In the genomic region with DNA sequence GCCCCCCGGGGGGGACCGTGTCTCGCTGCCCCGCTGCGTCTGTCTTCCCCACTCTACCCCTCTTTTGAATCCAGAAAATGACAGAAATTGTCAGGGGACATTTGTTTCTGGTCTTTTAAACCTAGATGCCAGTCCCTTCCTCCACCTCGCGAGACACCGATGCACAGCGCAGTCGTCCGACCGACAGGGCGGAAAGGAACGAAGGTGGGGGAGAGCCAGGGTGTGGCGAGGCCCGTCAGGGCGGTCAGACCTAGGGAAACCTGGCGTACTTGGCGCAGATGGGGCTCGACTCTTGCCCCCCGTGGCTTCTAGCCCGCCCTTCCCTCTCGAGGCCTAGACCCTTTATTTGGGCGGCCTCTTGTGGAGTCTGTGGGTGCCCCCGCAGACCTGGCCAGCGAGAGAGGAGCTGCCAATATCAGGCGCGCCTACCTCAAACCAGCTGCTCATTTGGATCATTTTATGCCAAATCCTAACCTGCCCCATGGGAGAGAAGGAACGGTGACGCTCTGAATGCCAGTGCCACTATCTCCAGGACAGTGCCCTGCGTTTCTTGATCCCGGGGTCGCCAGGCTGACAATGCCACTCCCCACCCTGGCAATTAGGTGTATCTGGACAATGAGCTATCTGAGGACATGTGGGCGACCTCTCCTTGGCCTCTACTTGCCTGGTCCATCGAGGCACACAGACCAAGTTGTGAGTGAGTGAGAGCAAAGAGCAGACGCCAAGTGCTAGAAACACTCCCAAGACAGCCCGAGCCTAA, we compare ENCODE assay signal across 9 cellular contexts. TPM values are rescaled to one million over a fixed set of nuclear protein-coding genes. Genes with fewer than 3 reads are reported as not detected.
A peak's percentile ranks its signal among the peaks of the same experiment; 100 is the strongest.
DNase-seq lines count a peak whose midpoint lies in the region; ATAC-seq and TF ChIP-seq lines count a peak whose summit lies in the region.
"Had no signal": no experiment of that assay in that cellular context is flagged by ENCODE, and none has a peak within 500 bp of the region (broad histone marks: within the 10 kb centered on the region; RNA-seq: fewer than 3 reads in every experiment).

No MANE protein-coding gene starts in this region.

- peak overlapping the region; percentile 93 for H3K27ac Mint-ChIP-seq in progenitor cell of endocrine pancreas

- H3K36me3 Mint-ChIP-seq in progenitor cell of endocrine pancreas (ENCODE audit: insufficient read depth), result no peaks in the 10 kb centered on the region
- H3K36me3 Mint-ChIP-seq: CD4-positive, CD25-positive, alpha-beta regulatory T cell had no signal

- peak overlapping the region; percentile 82 for H3K27ac ChIP-seq in VCaP

- H3K9me3 Mint-ChIP-seq in progenitor cell of endocrine pancreas (ENCODE audit: low read depth), result no peaks in the 10 kb centered on the region

- H3K4me1 Mint-ChIP-seq in progenitor cell of endocrine pancreas (ENCODE audit: low read depth), result no peaks in the 10 kb centered on the region

- TF ChIP-seq CTCF in VCaP (conservative IDR thresholded peaks at IDR 0.05), result no peak
- TF ChIP-seq CTCF in progenitor cell of endocrine pancreas (IDR thresholded peaks at IDR 0.05; ENCODE audit: unreplicated experiment), result no peak

- peak overlapping the region; percentile 85 for H3K4me3 Mint-ChIP-seq in progenitor cell of endocrine pancreas (ENCODE audit: low read depth)

- ATAC-seq in HG03196 (IDR thresholded peaks at IDR 0.05; ENCODE audit: unreplicated experiment), result no peak

- DNase-seq in NCI-H1417 (lab: John Stamatoyannopoulos, UW), result peak in 2 of 3 experiments; percentile 54 to 66
- DNase-seq in NCI-H1417 treated with DMSO at 0.1 percent for 48 hours (lab: John Stamatoyannopoulos, UW), result no peak
- peak; percentile 26 for DNase-seq in globus pallidus (ENCODE audit: low spot score)
- DNase-seq in progenitor cell of endocrine pancreas (ENCODE audit: low spot score, unreplicated experiment), result no peak
- DNase-seq in stimulated activated CD4-positive, alpha-beta T cell treated with anti-CD3 and anti-CD28 coated beads, Interleukin-2, amount 100 ng/mL, for 24 hours, result no peak
- DNase-seq in NCI-H446 (lab: John Stamatoyannopoulos, UW), result no peak
- DNase-seq: CD4-positive, CD25-positive, alpha-beta regulatory T cell had no signal

- H3K27me3 Mint-ChIP-seq in progenitor cell of endocrine pancreas, result peaks cover 78% of the 10 kb centered on the region

RNA-seq across cellular contexts. Expression of a gene that starts 0.5 kb away (rescaled TPM):
- 10.5 and 12.9 TPM in 2 replicates for total RNA-seq in progenitor cell of endocrine pancreas

Comparison
In these comparisons a context has a peak if more than half of its experiments do, and no peak if none do; other contexts are left out.
1. DNase-seq: peak in NCI-H1417 (2 of 3) and globus pallidus (single experiment); none in NCI-H1417 treated with DMSO at 0.1 percent for 48 hours (single experiment), progenitor cell of endocrine pancreas (single experiment), stimulated activated CD4-positive, alpha-beta T cell treated with anti-CD3 and anti-CD28 coated beads, Interleukin-2, amount 100 ng/mL, for 24 hours (0 of 2) and NCI-H446 (0 of 2).